ENCODE assay signal across 37 cellular contexts in genomic region chr19:9970481-9970880, GRCh38.
"Had no signal": no experiment of that assay in that cellular context is flagged by ENCODE, and none has a peak within 500 bp of the region (broad histone marks: within the 10 kb centered on the region; RNA-seq: fewer than 3 reads in every experiment).

No MANE protein-coding gene starts in this region.

- H3K4me3 Mint-ChIP-seq: activated CD4-positive, alpha-beta memory T cell treated with anti-CD3 and anti-CD28 coated beads for 36 hours; activated CD4-positive, alpha-beta T cell treated with anti-CD3 and anti-CD28 coated beads for 36 hours; activated CD4-positive, alpha-beta T cell treated with anti-CD3 and anti-CD28 coated beads, Interleukin-2, amount 10 ng/mL, durations not matched to agents 24 days and 14 days; activated CD8-positive, alpha-beta T cell treated with anti-CD3 and anti-CD28 coated beads for 36 hours; activated naive CD4-positive, alpha-beta T cell treated with anti-CD3 and anti-CD28 coated beads for 36 hours; activated naive CD8-positive, alpha-beta T cell treated with anti-CD3 and anti-CD28 coated beads for 36 hours; activated T-cell treated with anti-CD3 and anti-CD28 coated beads, Interleukin-2, amount 50 U/mL, for 4 hours; activated T-cell treated with anti-CD3 and anti-CD28 coated beads, Interleukin-2, amount 50 U/mL, for 72 hours; activated T-helper 1 cell treated with anti-CD3 and anti-CD28 coated beads, Interleukin-12 subunit alpha, Interleukin-12 subunit beta, Interleukin-2, Interleukin-4 antibody, amounts not matched to agents 30 ng/mL and 10 ng/mL and 1 ng/mL, durations not matched to agents 14 hours and 24 hours and 36 hours; activated T-helper 17 cell treated with anti-CD3 and anti-CD28 coated beads, Interleukin-2, amount 50 U/mL, for 72 hours; T-helper 1 cell treated with Interleukin-12 subunit alpha and Interleukin-12 subunit beta and Interleukin-4 antibody, amounts not matched to agents 30 μg/mL and 1 μg/mL, for 36 hours; T-helper 2 cell treated with Interferon-gamma antibody and Interleukin-4, amounts not matched to agents 5 μg/mL and 100 μg/mL, for 36 hours; WTC11 had no signal

- H3K27ac Mint-ChIP-seq: activated CD4-positive, alpha-beta memory T cell treated with anti-CD3 and anti-CD28 coated beads for 36 hours; activated CD4-positive, alpha-beta T cell treated with anti-CD3 and anti-CD28 coated beads for 36 hours; activated CD4-positive, alpha-beta T cell treated with anti-CD3 and anti-CD28 coated beads, Interleukin-2, amount 10 ng/mL, durations not matched to agents 24 days and 14 days; activated CD8-positive, alpha-beta T cell treated with anti-CD3 and anti-CD28 coated beads for 36 hours; activated naive CD4-positive, alpha-beta T cell treated with anti-CD3 and anti-CD28 coated beads for 36 hours; activated naive CD4-positive, alpha-beta T cell treated with anti-CD3 and anti-CD28 coated beads, Interleukin-2, amount 50 U/mL, for 72 hours; activated naive CD8-positive, alpha-beta T cell treated with anti-CD3 and anti-CD28 coated beads for 36 hours; activated T-cell treated with anti-CD3 and anti-CD28 coated beads, Interleukin-2, amount 50 U/mL, for 72 hours; activated T-helper 1 cell treated with anti-CD3 and anti-CD28 coated beads, Interleukin-12 subunit alpha, Interleukin-12 subunit beta, Interleukin-2, Interleukin-4 antibody, amounts not matched to agents 30 ng/mL and 10 ng/mL and 1 ng/mL, durations not matched to agents 14 hours and 24 hours and 36 hours; activated T-helper 17 cell treated with anti-CD3 and anti-CD28 coated beads, Interleukin-2, amount 50 U/mL, for 72 hours; T-helper 1 cell treated with Interleukin-12 subunit alpha and Interleukin-12 subunit beta and Interleukin-4 antibody, amounts not matched to agents 30 μg/mL and 1 μg/mL, for 36 hours; T-helper 2 cell treated with Interferon-gamma antibody and Interleukin-4, amounts not matched to agents 5 μg/mL and 100 μg/mL, for 36 hours; WTC11 had no signal

- H3K27me3 ChIP-seq: adrenal gland, body of pancreas, brain microvascular endothelial cell had no signal

- DNase-seq: activated CD4-positive, alpha-beta memory T cell treated with anti-CD3 and anti-CD28 coated beads for 36 hours; activated CD4-positive, alpha-beta T cell treated with anti-CD3 and anti-CD28 coated beads for 1 hour; activated CD4-positive, alpha-beta T cell treated with anti-CD3 and anti-CD28 coated beads for 36 hours; activated CD4-positive, alpha-beta T cell treated with anti-CD3 and anti-CD28 coated beads, Interleukin-2, amount 10 ng/mL, durations not matched to agents 24 days and 14 days; activated CD4-positive, alpha-beta T cell treated with anti-CD3 and anti-CD28 coated beads, Interleukin-2, amount 50 U/mL, for 1 hour; activated CD4-positive, alpha-beta T cell treated with anti-CD3 and anti-CD28 coated beads, Interleukin-2, amount 50 U/mL, for 4 hours; activated CD4-positive, CD25-positive, alpha-beta regulatory T cell; activated CD8-positive, alpha-beta memory T cell treated with anti-CD3 and anti-CD28 coated beads, Interleukin-2, amount 50 U/mL, for 4 hours; activated CD8-positive, alpha-beta T cell treated with anti-CD3 and anti-CD28 coated beads for 36 hours; activated effector memory CD4-positive, alpha-beta T cell treated with anti-CD3 and anti-CD28 coated beads, Interleukin-2, amount 50 U/mL, for 16 hours; activated gamma-delta T cell treated with Interleukin-2 at 50 U/mL for 16 hours; activated naive CD4-positive, alpha-beta T cell; activated naive CD4-positive, alpha-beta T cell treated with anti-CD3 and anti-CD28 coated beads for 36 hours; activated naive CD4-positive, alpha-beta T cell treated with anti-CD3 and anti-CD28 coated beads, Interleukin-2, amount 50 U/mL, for 16 hours; activated naive CD8-positive, alpha-beta T cell treated with anti-CD3 and anti-CD28 coated beads for 36 hours; activated T-cell treated with anti-CD3 and anti-CD28 coated beads for 4 hours; activated T-cell treated with anti-CD3 and anti-CD28 coated beads, Interleukin-2, amount 50 U/mL, for 1 hour; activated T-cell treated with anti-CD3 and anti-CD28 coated beads, Interleukin-2, amount 50 U/mL, for 4 hours; activated T-cell treated with anti-CD3 and anti-CD28 coated beads, Interleukin-2, amount 50 U/mL, for 72 hours; adrenal gland; amniotic stem cell; aorta; body of pancreas; brain microvascular endothelial cell; central memory CD4-positive, alpha-beta T cell; T-helper 1 cell; T-helper 2 cell; T-helper 9 cell had no signal

- H3K9me3 ChIP-seq: adrenal gland, body of pancreas, breast epithelium had no signal

- ATAC-seq: activated CD4-positive, alpha-beta T cell treated with anti-CD3 and anti-CD28 coated beads for 36 hours; activated CD4-positive, CD25-positive, alpha-beta regulatory T cell treated with anti-CD3 and anti-CD28 coated beads, Interleukin-2, amount 50 U/mL, for 24 hours; activated CD8-positive, alpha-beta T cell treated with anti-CD3 and anti-CD28 coated beads for 36 hours; activated naive CD4-positive, alpha-beta T cell treated with anti-CD3 and anti-CD28 coated beads, Interleukin-2, amount 50 U/mL, for 72 hours; activated T-cell treated with anti-CD3 and anti-CD28 coated beads, Interleukin-2, amount 50 U/mL, for 4 hours; activated T-cell treated with anti-CD3 and anti-CD28 coated beads, Interleukin-2, amount 50 U/mL, for 72 hours; activated T-helper 17 cell treated with anti-CD3 and anti-CD28 coated beads, Interleukin-2, amount 50 U/mL, for 72 hours; body of pancreas; WTC11 had no signal

- H3K4me1 ChIP-seq: adrenal gland, body of pancreas, breast epithelium had no signal

- H3K27ac ChIP-seq: adrenal gland, body of pancreas, brain microvascular endothelial cell, breast epithelium, VCaP had no signal

- H3K36me3 ChIP-seq: adrenal gland, brain microvascular endothelial cell, breast epithelium had no signal

- H3K9me3 Mint-ChIP-seq: activated CD4-positive, alpha-beta memory T cell treated with anti-CD3 and anti-CD28 coated beads for 36 hours; activated CD4-positive, alpha-beta T cell treated with anti-CD3 and anti-CD28 coated beads, Interleukin-2, amount 10 ng/mL, durations not matched to agents 24 days and 14 days; activated CD8-positive, alpha-beta T cell treated with anti-CD3 and anti-CD28 coated beads for 36 hours; activated naive CD4-positive, alpha-beta T cell treated with anti-CD3 and anti-CD28 coated beads for 36 hours; activated T-cell treated with anti-CD3 and anti-CD28 coated beads, Interleukin-2, amount 50 U/mL, for 4 hours; activated T-helper 1 cell treated with anti-CD3 and anti-CD28 coated beads, Interleukin-12 subunit alpha, Interleukin-12 subunit beta, Interleukin-2, Interleukin-4 antibody, amounts not matched to agents 30 ng/mL and 10 ng/mL and 1 ng/mL, durations not matched to agents 14 hours and 24 hours and 36 hours; activated T-helper 17 cell treated with anti-CD3 and anti-CD28 coated beads, Interleukin-2, amount 50 U/mL, for 72 hours; T-helper 1 cell treated with Interleukin-12 subunit alpha and Interleukin-12 subunit beta and Interleukin-4 antibody, amounts not matched to agents 30 μg/mL and 1 μg/mL, for 36 hours; T-helper 2 cell treated with Interferon-gamma antibody and Interleukin-4, amounts not matched to agents 5 μg/mL and 100 μg/mL, for 36 hours had no signal

- H3K4me3 ChIP-seq: adrenal gland, body of pancreas, breast epithelium had no signal
